In the genomic region with DNA sequence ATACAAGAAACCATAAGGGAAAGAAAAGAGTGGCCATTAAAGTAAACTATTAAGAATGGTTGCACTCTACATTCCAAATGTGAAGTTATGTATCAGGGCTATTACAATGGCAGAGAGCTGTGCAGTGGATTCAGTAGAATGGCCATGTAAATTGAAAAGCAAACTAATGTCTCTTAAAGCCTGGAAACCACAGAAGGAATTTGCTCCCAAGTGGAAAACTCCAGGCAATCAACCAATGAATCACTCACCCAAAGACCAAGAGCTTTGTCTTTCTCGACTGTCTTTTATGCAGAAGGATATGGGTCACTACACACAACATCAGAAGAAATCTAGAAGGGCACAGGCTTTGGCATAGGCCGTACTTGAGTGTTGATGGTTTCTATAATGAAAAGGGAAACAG, we compare ENCODE assay signal across 2 cellular contexts.
TF ChIP-seq lines count a peak whose summit lies in the region.

No MANE protein-coding gene starts in this region.

TF ChIP-seq in HepG2, 621 proteins besides CTCF, POLR2A, EP300 and RAD21 (continued from another document and continues in another):
- TF ChIP-seq, protein P1, sequence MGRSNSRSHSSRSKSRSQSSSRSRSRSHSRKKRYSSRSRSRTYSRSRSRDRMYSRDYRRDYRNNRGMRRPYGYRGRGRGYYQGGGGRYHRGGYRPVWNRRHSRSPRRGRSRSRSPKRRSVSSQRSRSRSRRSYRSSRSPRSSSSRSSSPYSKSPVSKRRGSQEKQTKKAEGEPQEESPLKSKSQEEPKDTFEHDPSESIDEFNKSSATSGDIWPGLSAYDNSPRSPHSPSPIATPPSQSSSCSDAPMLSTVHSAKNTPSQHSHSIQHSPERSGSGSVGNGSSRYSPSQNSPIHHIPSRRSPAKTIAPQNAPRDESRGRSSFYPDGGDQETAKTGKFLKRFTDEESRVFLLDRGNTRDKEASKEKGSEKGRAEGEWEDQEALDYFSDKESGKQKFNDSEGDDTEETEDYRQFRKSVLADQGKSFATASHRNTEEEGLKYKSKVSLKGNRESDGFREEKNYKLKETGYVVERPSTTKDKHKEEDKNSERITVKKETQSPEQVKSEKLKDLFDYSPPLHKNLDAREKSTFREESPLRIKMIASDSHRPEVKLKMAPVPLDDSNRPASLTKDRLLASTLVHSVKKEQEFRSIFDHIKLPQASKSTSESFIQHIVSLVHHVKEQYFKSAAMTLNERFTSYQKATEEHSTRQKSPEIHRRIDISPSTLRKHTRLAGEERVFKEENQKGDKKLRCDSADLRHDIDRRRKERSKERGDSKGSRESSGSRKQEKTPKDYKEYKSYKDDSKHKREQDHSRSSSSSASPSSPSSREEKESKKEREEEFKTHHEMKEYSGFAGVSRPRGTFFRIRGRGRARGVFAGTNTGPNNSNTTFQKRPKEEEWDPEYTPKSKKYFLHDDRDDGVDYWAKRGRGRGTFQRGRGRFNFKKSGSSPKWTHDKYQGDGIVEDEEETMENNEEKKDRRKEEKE (IDR thresholded peaks at IDR 0.05), result no peak
- no peak for TF ChIP-seq XRCC5 (optimal IDR thresholded peaks at IDR 0.05; ENCODE audit: low read length)
- TF ChIP-seq ZNF121 (CRISPR knock-in tag; IDR thresholded peaks at IDR 0.05), result no peak
- TF ChIP-seq, protein P2, sequence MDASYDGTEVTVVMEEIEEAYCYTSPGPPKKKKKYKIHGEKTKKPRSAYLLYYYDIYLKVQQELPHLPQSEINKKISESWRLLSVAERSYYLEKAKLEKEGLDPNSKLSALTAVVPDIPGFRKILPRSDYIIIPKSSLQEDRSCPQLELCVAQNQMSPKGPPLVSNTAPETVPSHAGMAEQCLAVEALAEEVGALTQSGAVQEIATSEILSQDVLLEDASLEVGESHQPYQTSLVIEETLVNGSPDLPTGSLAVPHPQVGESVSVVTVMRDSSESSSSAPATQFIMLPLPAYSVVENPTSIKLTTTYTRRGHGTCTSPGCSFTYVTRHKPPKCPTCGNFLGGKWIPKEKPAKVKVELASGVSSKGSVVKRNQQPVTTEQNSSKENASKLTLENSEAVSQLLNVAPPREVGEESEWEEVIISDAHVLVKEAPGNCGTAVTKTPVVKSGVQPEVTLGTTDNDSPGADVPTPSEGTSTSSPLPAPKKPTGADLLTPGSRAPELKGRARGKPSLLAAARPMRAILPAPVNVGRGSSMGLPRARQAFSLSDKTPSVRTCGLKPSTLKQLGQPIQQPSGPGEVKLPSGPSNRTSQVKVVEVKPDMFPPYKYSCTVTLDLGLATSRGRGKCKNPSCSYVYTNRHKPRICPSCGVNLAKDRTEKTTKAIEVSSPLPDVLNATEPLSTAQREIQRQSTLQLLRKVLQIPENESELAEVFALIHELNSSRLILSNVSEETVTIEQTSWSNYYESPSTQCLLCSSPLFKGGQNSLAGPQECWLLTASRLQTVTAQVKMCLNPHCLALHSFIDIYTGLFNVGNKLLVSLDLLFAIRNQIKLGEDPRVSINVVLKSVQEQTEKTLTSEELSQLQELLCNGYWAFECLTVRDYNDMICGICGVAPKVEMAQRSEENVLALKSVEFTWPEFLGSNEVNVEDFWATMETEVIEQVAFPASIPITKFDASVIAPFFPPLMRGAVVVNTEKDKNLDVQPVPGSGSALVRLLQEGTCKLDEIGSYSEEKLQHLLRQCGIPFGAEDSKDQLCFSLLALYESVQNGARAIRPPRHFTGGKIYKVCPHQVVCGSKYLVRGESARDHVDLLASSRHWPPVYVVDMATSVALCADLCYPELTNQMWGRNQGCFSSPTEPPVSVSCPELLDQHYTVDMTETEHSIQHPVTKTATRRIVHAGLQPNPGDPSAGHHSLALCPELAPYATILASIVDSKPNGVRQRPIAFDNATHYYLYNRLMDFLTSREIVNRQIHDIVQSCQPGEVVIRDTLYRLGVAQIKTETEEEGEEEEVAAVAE (CRISPR knock-in tag; IDR thresholded peaks at IDR 0.05; ENCODE audit: borderline replicate concordance), result no peak
- TF ChIP-seq, protein P3, sequence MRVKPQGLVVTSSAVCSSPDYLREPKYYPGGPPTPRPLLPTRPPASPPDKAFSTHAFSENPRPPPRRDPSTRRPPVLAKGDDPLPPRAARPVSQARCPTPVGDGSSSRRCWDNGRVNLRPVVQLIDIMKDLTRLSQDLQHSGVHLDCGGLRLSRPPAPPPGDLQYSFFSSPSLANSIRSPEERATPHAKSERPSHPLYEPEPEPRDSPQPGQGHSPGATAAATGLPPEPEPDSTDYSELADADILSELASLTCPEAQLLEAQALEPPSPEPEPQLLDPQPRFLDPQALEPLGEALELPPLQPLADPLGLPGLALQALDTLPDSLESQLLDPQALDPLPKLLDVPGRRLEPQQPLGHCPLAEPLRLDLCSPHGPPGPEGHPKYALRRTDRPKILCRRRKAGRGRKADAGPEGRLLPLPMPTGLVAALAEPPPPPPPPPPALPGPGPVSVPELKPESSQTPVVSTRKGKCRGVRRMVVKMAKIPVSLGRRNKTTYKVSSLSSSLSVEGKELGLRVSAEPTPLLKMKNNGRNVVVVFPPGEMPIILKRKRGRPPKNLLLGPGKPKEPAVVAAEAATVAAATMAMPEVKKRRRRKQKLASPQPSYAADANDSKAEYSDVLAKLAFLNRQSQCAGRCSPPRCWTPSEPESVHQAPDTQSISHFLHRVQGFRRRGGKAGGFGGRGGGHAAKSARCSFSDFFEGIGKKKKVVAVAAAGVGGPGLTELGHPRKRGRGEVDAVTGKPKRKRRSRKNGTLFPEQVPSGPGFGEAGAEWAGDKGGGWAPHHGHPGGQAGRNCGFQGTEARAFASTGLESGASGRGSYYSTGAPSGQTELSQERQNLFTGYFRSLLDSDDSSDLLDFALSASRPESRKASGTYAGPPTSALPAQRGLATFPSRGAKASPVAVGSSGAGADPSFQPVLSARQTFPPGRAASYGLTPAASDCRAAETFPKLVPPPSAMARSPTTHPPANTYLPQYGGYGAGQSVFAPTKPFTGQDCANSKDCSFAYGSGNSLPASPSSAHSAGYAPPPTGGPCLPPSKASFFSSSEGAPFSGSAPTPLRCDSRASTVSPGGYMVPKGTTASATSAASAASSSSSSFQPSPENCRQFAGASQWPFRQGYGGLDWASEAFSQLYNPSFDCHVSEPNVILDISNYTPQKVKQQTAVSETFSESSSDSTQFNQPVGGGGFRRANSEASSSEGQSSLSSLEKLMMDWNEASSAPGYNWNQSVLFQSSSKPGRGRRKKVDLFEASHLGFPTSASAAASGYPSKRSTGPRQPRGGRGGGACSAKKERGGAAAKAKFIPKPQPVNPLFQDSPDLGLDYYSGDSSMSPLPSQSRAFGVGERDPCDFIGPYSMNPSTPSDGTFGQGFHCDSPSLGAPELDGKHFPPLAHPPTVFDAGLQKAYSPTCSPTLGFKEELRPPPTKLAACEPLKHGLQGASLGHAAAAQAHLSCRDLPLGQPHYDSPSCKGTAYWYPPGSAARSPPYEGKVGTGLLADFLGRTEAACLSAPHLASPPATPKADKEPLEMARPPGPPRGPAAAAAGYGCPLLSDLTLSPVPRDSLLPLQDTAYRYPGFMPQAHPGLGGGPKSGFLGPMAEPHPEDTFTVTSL (CRISPR knock-in tag; IDR thresholded peaks at IDR 0.05; ENCODE audit: borderline replicate concordance), result no peak
- TF ChIP-seq ZSCAN21 (CRISPR knock-in tag; IDR thresholded peaks at IDR 0.05; ENCODE audit: borderline replicate concordance), result no peak
- no peak for TF ChIP-seq ZNF772 (CRISPR knock-in tag; IDR thresholded peaks at IDR 0.05)
- TF ChIP-seq ZNF782 (CRISPR knock-in tag; IDR thresholded peaks at IDR 0.05; ENCODE audit: borderline replicate concordance), result no peak
- no peak for TF ChIP-seq ZNF160 (CRISPR knock-in tag; IDR thresholded peaks at IDR 0.05)

TF ChIP-seq in WTC11, 78 proteins besides CTCF, POLR2A, EP300 and RAD21 (continued from another document and continues in another):
- TF ChIP-seq, protein P4, sequence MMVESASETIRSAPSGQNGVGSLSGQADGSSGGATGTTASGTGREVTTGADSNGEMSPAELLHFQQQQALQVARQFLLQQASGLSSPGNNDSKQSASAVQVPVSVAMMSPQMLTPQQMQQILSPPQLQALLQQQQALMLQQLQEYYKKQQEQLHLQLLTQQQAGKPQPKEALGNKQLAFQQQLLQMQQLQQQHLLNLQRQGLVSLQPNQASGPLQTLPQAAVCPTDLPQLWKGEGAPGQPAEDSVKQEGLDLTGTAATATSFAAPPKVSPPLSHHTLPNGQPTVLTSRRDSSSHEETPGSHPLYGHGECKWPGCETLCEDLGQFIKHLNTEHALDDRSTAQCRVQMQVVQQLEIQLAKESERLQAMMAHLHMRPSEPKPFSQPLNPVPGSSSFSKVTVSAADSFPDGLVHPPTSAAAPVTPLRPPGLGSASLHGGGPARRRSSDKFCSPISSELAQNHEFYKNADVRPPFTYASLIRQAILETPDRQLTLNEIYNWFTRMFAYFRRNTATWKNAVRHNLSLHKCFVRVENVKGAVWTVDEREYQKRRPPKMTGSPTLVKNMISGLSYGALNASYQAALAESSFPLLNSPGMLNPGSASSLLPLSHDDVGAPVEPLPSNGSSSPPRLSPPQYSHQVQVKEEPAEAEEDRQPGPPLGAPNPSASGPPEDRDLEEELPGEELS (CRISPR knock-in tag; IDR thresholded peaks at IDR 0.05), result no peak
- TF ChIP-seq FOXP1 (CRISPR knock-in tag; IDR thresholded peaks at IDR 0.05; ENCODE audit: borderline replicate concordance), result no peak
- TF ChIP-seq, protein P5, sequence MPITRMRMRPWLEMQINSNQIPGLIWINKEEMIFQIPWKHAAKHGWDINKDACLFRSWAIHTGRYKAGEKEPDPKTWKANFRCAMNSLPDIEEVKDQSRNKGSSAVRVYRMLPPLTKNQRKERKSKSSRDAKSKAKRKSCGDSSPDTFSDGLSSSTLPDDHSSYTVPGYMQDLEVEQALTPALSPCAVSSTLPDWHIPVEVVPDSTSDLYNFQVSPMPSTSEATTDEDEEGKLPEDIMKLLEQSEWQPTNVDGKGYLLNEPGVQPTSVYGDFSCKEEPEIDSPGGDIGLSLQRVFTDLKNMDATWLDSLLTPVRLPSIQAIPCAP (CRISPR knock-in tag; IDR thresholded peaks at IDR 0.05), result no peak
- TF ChIP-seq, protein P6, sequence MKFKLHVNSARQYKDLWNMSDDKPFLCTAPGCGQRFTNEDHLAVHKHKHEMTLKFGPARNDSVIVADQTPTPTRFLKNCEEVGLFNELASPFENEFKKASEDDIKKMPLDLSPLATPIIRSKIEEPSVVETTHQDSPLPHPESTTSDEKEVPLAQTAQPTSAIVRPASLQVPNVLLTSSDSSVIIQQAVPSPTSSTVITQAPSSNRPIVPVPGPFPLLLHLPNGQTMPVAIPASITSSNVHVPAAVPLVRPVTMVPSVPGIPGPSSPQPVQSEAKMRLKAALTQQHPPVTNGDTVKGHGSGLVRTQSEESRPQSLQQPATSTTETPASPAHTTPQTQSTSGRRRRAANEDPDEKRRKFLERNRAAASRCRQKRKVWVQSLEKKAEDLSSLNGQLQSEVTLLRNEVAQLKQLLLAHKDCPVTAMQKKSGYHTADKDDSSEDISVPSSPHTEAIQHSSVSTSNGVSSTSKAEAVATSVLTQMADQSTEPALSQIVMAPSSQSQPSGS (CRISPR knock-in tag; IDR thresholded peaks at IDR 0.05; ENCODE audit: borderline replicate concordance, low read depth), result no peak
- no peak for TF ChIP-seq GRHL2 (CRISPR knock-in tag; IDR thresholded peaks at IDR 0.05; ENCODE audit: insufficient replicate concordance, severe bottlenecking)
- TF ChIP-seq, protein P7, sequence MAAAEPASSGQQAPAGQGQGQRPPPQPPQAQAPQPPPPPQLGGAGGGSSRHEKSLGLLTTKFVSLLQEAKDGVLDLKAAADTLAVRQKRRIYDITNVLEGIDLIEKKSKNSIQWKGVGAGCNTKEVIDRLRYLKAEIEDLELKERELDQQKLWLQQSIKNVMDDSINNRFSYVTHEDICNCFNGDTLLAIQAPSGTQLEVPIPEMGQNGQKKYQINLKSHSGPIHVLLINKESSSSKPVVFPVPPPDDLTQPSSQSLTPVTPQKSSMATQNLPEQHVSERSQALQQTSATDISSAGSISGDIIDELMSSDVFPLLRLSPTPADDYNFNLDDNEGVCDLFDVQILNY (CRISPR knock-in tag; IDR thresholded peaks at IDR 0.05), result no peak
- TF ChIP-seq GTF2I (CRISPR knock-in tag; conservative IDR thresholded peaks at IDR 0.05), result no peak
- TF ChIP-seq, protein P8, sequence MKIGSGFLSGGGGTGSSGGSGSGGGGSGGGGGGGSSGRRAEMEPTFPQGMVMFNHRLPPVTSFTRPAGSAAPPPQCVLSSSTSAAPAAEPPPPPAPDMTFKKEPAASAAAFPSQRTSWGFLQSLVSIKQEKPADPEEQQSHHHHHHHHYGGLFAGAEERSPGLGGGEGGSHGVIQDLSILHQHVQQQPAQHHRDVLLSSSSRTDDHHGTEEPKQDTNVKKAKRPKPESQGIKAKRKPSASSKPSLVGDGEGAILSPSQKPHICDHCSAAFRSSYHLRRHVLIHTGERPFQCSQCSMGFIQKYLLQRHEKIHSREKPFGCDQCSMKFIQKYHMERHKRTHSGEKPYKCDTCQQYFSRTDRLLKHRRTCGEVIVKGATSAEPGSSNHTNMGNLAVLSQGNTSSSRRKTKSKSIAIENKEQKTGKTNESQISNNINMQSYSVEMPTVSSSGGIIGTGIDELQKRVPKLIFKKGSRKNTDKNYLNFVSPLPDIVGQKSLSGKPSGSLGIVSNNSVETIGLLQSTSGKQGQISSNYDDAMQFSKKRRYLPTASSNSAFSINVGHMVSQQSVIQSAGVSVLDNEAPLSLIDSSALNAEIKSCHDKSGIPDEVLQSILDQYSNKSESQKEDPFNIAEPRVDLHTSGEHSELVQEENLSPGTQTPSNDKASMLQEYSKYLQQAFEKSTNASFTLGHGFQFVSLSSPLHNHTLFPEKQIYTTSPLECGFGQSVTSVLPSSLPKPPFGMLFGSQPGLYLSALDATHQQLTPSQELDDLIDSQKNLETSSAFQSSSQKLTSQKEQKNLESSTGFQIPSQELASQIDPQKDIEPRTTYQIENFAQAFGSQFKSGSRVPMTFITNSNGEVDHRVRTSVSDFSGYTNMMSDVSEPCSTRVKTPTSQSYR (CRISPR knock-in tag; IDR thresholded peaks at IDR 0.05), result no peak
- TF ChIP-seq, protein P9, sequence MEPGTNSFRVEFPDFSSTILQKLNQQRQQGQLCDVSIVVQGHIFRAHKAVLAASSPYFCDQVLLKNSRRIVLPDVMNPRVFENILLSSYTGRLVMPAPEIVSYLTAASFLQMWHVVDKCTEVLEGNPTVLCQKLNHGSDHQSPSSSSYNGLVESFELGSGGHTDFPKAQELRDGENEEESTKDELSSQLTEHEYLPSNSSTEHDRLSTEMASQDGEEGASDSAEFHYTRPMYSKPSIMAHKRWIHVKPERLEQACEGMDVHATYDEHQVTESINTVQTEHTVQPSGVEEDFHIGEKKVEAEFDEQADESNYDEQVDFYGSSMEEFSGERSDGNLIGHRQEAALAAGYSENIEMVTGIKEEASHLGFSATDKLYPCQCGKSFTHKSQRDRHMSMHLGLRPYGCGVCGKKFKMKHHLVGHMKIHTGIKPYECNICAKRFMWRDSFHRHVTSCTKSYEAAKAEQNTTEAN (CRISPR knock-in tag; IDR thresholded peaks at IDR 0.05), result no peak
- no peak for TF ChIP-seq PRRX2 (CRISPR knock-in tag; IDR thresholded peaks at IDR 0.05)
- TF ChIP-seq, protein P10, sequence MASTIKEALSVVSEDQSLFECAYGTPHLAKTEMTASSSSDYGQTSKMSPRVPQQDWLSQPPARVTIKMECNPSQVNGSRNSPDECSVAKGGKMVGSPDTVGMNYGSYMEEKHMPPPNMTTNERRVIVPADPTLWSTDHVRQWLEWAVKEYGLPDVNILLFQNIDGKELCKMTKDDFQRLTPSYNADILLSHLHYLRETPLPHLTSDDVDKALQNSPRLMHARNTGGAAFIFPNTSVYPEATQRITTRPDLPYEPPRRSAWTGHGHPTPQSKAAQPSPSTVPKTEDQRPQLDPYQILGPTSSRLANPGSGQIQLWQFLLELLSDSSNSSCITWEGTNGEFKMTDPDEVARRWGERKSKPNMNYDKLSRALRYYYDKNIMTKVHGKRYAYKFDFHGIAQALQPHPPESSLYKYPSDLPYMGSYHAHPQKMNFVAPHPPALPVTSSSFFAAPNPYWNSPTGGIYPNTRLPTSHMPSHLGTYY (CRISPR knock-in tag; IDR thresholded peaks at IDR 0.05), result no peak
- no peak for TF ChIP-seq TCF7 (CRISPR knock-in tag; IDR thresholded peaks at IDR 0.05; ENCODE audit: low read depth)
- no peak for TF ChIP-seq ETV6 (CRISPR knock-in tag; IDR thresholded peaks at IDR 0.05)
- TF ChIP-seq, protein P11, sequence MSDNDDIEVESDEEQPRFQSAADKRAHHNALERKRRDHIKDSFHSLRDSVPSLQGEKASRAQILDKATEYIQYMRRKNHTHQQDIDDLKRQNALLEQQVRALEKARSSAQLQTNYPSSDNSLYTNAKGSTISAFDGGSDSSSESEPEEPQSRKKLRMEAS (CRISPR knock-in tag; IDR thresholded peaks at IDR 0.05), result no peak
- TF ChIP-seq, protein P12, sequence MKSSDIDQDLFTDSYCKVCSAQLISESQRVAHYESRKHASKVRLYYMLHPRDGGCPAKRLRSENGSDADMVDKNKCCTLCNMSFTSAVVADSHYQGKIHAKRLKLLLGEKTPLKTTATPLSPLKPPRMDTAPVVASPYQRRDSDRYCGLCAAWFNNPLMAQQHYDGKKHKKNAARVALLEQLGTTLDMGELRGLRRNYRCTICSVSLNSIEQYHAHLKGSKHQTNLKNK (CRISPR knock-in tag; IDR thresholded peaks at IDR 0.05), result no peak
